ENCODE assay signal across 21 cellular contexts in the genomic region with DNA sequence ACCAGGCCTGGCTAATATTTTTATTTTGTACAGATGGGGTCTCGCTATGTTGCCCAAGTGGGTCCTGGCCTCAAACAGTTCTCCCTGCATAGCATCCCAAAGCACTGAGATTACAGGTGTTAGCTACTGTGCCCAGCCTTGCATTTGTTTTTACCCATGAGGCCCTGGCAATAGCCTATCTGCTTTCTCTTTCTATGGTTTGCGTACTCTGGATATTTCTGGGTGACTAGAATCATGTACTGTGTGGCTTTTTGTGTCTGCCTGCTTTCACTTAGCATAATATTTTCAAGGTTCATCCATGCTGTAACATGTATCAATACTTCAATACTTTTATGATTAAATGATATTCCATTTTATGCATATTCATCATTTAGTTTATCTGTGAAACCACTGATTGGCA.
A peak's percentile ranks its signal among the peaks of the same experiment; 100 is the strongest.
DNase-seq lines count a peak whose midpoint lies in the region; ATAC-seq and TF ChIP-seq lines count a peak whose summit lies in the region.
"Had no signal": no experiment of that assay in that cellular context is flagged by ENCODE, and none has a peak within 500 bp of the region (broad histone marks: within the 10 kb centered on the region; RNA-seq: fewer than 3 reads in every experiment).

No MANE protein-coding gene starts in this region.

- H3K4me1 Mint-ChIP-seq in central memory CD8-positive, alpha-beta T cell = peaks cover 23% of the 10 kb centered on the region
- H3K4me1 Mint-ChIP-seq: naive thymus-derived CD4-positive, alpha-beta T cell; stimulated activated memory B cell treated with anti-CD40 and anti-IgM and Interleukin-4, amounts not matched to agents 10 μg/mL and 1 μg/mL and 100 μg/mL, for 72 hours had no signal

- peak; percentile 45 for ATAC-seq in GM19025 (IDR thresholded peaks at IDR 0.05; ENCODE audit: low read depth, unreplicated experiment)
- peak; percentile 60 for ATAC-seq in HG02588 (IDR thresholded peaks at IDR 0.05; ENCODE audit: unreplicated experiment)
- ATAC-seq in HG03175 (IDR thresholded peaks at IDR 0.05; ENCODE audit: unreplicated experiment) = peak; percentile 78
- peak; percentile 40 for ATAC-seq in central memory CD8-positive, alpha-beta T cell (replicated peaks; ENCODE audit: extremely low read depth, poor library complexity, severe bottlenecking)
- no peak for ATAC-seq in left cardiac atrium
- ATAC-seq in HG02759 (IDR thresholded peaks at IDR 0.05; ENCODE audit: unreplicated experiment) = no peak
- ATAC-seq: heart right ventricle; PC-3; stimulated activated memory B cell treated with anti-CD40 and anti-IgM and Interleukin-4, amounts not matched to agents 10 μg/mL and 1 μg/mL and 100 μg/mL, for 72 hours had no signal

- H3K27ac Mint-ChIP-seq in central memory CD8-positive, alpha-beta T cell (ENCODE audit: low read depth) = peak overlapping the region; percentile 89
- H3K27ac Mint-ChIP-seq: naive thymus-derived CD4-positive, alpha-beta T cell; stimulated activated memory B cell treated with anti-CD40 and anti-IgM and Interleukin-4, amounts not matched to agents 10 μg/mL and 1 μg/mL and 100 μg/mL, for 72 hours had no signal

- in situ Hi-C loops in GM13976 (cut with MboI; ENCODE audit: low sequenced_read_pairs, unreplicated experiment) = no loop called here

- intact Hi-C loops in left cardiac atrium (cut with DNase I) = no loop called here

- H3K9me3 Mint-ChIP-seq in central memory CD8-positive, alpha-beta T cell = no peaks in the 10 kb centered on the region
- H3K9me3 Mint-ChIP-seq: stimulated activated memory B cell treated with anti-CD40 and anti-IgM and Interleukin-4, amounts not matched to agents 10 μg/mL and 1 μg/mL and 100 μg/mL, for 72 hours had no signal

- H3K36me3 Mint-ChIP-seq in central memory CD8-positive, alpha-beta T cell (ENCODE audit: insufficient read depth) = peaks cover 4% of the 10 kb centered on the region
- H3K36me3 Mint-ChIP-seq: naive thymus-derived CD4-positive, alpha-beta T cell; stimulated activated memory B cell treated with anti-CD40 and anti-IgM and Interleukin-4, amounts not matched to agents 10 μg/mL and 1 μg/mL and 100 μg/mL, for 72 hours had no signal

- no peak for DNase-seq in central memory CD8-positive, alpha-beta T cell (ENCODE audit: low spot score in 2 of 2)
- DNase-seq in left cardiac atrium (no peak), GM13976 (ENCODE audit: low spot score) (no peak), SKM-1 treated with dmso at 0.1 percent for 144 hours (lab: John Stamatoyannopoulos, UW; ENCODE audit: unreplicated experiment) (no peak)
- DNase-seq: activated CD4-positive, alpha-beta T cell treated with anti-CD3 and anti-CD28 coated beads for 1 hour; activated CD8-positive, alpha-beta memory T cell treated with anti-CD3 and anti-CD28 coated beads, Interleukin-2, amount 50 U/mL, for 4 hours; AML-193; anterior cingulate cortex; EL; heart right ventricle; KBM-7; naive thymus-derived CD4-positive, alpha-beta T cell; NCI-H526 treated with DMSO at 0.1 percent for 48 hours; PC-3; T-helper 9 cell; tibial artery had no signal

- no peak for TF ChIP-seq CTCF in GM13976 (IDR thresholded peaks at IDR 0.05; ENCODE audit: borderline replicate concordance, control extremely low read depth, extremely low read depth, insufficient read depth, missing control alignments)

- H3K27me3 Mint-ChIP-seq in central memory CD8-positive, alpha-beta T cell = no peaks in the 10 kb centered on the region
- H3K27me3 Mint-ChIP-seq: naive thymus-derived CD4-positive, alpha-beta T cell; stimulated activated memory B cell treated with anti-CD40 and anti-IgM and Interleukin-4, amounts not matched to agents 10 μg/mL and 1 μg/mL and 100 μg/mL, for 72 hours had no signal

- H3K4me3 Mint-ChIP-seq in central memory CD8-positive, alpha-beta T cell = peak overlapping the region; percentile 12
- H3K4me3 Mint-ChIP-seq: naive thymus-derived CD4-positive, alpha-beta T cell; stimulated activated memory B cell treated with anti-CD40 and anti-IgM and Interleukin-4, amounts not matched to agents 10 μg/mL and 1 μg/mL and 100 μg/mL, for 72 hours had no signal

Comparison
In these comparisons a context has a peak if more than half of its experiments do, and no peak if none do; other contexts are left out.
1. ATAC-seq: peak in GM19025 (single experiment), HG02588 (single experiment), HG03175 (single experiment) and central memory CD8-positive, alpha-beta T cell (single experiment); none in left cardiac atrium (0 of 2) and HG02759 (single experiment).